In the genomic region with DNA sequence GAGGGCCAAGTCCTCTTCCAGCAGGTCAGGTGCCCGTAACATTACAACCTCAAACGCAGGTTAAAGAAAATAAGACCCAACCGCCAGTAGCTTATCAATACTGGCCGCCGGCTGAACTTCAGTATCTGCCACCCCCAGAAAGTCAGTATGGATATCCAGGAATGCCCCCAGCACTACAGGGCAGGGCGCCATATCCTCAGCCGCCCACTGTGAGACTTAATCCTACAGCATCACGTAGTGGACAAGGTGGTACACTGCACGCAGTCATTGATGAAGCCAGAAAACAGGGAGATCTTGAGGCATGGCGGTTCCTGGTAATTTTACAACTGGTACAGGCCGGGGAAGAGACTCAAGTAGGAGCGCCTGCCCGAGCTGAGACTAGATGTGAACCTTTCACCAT, we compare ENCODE assay signal across 8 cellular contexts. TPM values are rescaled to one million over a fixed set of nuclear protein-coding genes. Genes with fewer than 3 reads are reported as not detected.
DNase-seq lines count a peak whose midpoint lies in the region; ATAC-seq and TF ChIP-seq lines count a peak whose summit lies in the region.
"Not testable (repeated sequence)": the region's sequence is repeated elsewhere in the genome, so short reads cannot be mapped to it uniquely, and the experiment has no call there.

No MANE protein-coding gene starts in this region.

- not testable (repeated sequence) for H3K36me3 ChIP-seq in KMS-11 (ENCODE audit: insufficient read depth); gastrocnemius medialis

- H3K4me2 ChIP-seq in KMS-11: peak overlapping the region; percentile 45; the same call in 1 of the 2 replicates

- not testable (repeated sequence) for H3K9ac ChIP-seq in KMS-11

- intact Hi-C loops in dorsolateral prefrontal cortex (cut with DNase I): loop anchor here (5.0 to 10.0 kb wide), 2 partner anchors 84 to 531 kb away; partner anchors contain the start of gene NXPE3 (in 1 of the 2)
- intact Hi-C loops in gastrocnemius medialis (cut with DNase I; ENCODE audit: low total_unique reads): loop anchor here (5.0 kb wide), 1 partner anchor 534 kb away; no protein-coding TSS in a partner anchor

- H2AFZ ChIP-seq in KMS-11 (ENCODE audit: low read depth): peak overlapping the region; percentile 47; the same call in 1 of the 2 replicates

- not testable (repeated sequence) for TF ChIP-seq POLR2A in gastrocnemius medialis (IDR thresholded peaks at IDR 0.05)

- H3K79me2 ChIP-seq in KMS-11 (ENCODE audit: insufficient read depth, low read depth): not testable (repeated sequence)

- DNase-seq in activated CD4-positive, alpha-beta T cell treated with anti-CD3 and anti-CD28 coated beads, Interleukin-2, amount 50 U/mL, for 48 hours: peak; percentile 36 to 58
- DNase-seq in dorsolateral prefrontal cortex, gastrocnemius medialis: not testable (repeated sequence)
- DNase-seq in iris pigment epithelial cell (ENCODE audit: low read depth): peak; percentile 61

- not testable (repeated sequence) for H4K20me1 ChIP-seq in KMS-11 (ENCODE audit: insufficient read depth)

- peaks cover 27% of the 10 kb centered on the region for H3K4me1 ChIP-seq in KMS-11 (ENCODE audit: low read depth, poor library complexity, severe bottlenecking)
- not testable (repeated sequence) for H3K4me1 ChIP-seq in gastrocnemius medialis

- H3K27me3 ChIP-seq in KMS-11 (ENCODE audit: insufficient read depth, low read depth); dorsolateral prefrontal cortex; gastrocnemius medialis: not testable (repeated sequence)

- in situ Hi-C loops in gastrocnemius medialis (cut with MboI; ENCODE audit: low sequenced_read_pairs in 4 of 4): not testable (repeated sequence)

- H3K9me3 ChIP-seq in gastrocnemius medialis: not testable (repeated sequence)

- TF ChIP-seq CTCF in C4-2B (conservative IDR thresholded peaks at IDR 0.05) (peak; percentile 61), KMS-11 (conservative IDR thresholded peaks at IDR 0.05; ENCODE audit: low read depth, low read length) (peak; percentile 41; the same call in 1 of the 2 replicates), dorsolateral prefrontal cortex (IDR thresholded peaks at IDR 0.05 in 54 of 56, conservative IDR thresholded peaks at IDR 0.05 in 2 of 56; ENCODE audit: low read depth in 1 of 56, partially characterized antibody in 56 of 56) (peak in 38 of 56 donors; percentile 10 to 45 (median 24)), gastrocnemius medialis (IDR thresholded peaks at IDR 0.05 in 4 of 5, conservative IDR thresholded peaks at IDR 0.05 in 1 of 5) (peak in 4 of 5 experiments; percentile 18 to 40 (median 23))

- ATAC-seq in GM18867 (IDR thresholded peaks at IDR 0.05; ENCODE audit: unreplicated experiment): peak; percentile 95
- ATAC-seq in HG02642 (IDR thresholded peaks at IDR 0.05; ENCODE audit: poor library complexity, unreplicated experiment): peak; percentile 80
- peak in 1 of 2 donors; percentile 56 for ATAC-seq in gastrocnemius medialis

- H3K27ac ChIP-seq in C4-2B, KMS-11, dorsolateral prefrontal cortex, gastrocnemius medialis: not testable (repeated sequence)

- H3K4me3 ChIP-seq in KMS-11 (IDR thresholded peaks at IDR 0.05; ENCODE audit: insufficient read depth, low read depth, low read length); dorsolateral prefrontal cortex; gastrocnemius medialis: not testable (repeated sequence)

RNA-seq across cellular contexts. Expression of gene RPL24, which starts 7.0 kb away (rescaled TPM):
- 100 to 1,000 TPM; 322 to 575 (median 443) TPM for total RNA-seq in dorsolateral prefrontal cortex
- total RNA-seq in gastrocnemius medialis: 1,000 to 10,000 TPM; 1,085 to 1,329 (median 1,254) TPM

RNA-seq across cellular contexts. Expression of gene ZBTB11, which starts 16.6 kb away (rescaled TPM):
- total RNA-seq in dorsolateral prefrontal cortex (10 to 100 TPM; 19.8 to 44.1 (median 29.6) TPM), gastrocnemius medialis (10 to 100 TPM; 14.6 to 20.9 (median 16.1) TPM)

RNA-seq across cellular contexts. Expression of gene CEP97, which starts 30.9 kb away (rescaled TPM):
- 10 to 100 TPM; 19.1 to 55.5 (median 35.0) TPM for total RNA-seq in dorsolateral prefrontal cortex
- 10 to 100 TPM in 3 of 4 donors, 1 to 10 TPM in 1; 8.3 to 20.0 (median 13.2) TPM for total RNA-seq in gastrocnemius medialis
